10 cellular contexts compared by ENCODE assay signal in the genomic region with DNA sequence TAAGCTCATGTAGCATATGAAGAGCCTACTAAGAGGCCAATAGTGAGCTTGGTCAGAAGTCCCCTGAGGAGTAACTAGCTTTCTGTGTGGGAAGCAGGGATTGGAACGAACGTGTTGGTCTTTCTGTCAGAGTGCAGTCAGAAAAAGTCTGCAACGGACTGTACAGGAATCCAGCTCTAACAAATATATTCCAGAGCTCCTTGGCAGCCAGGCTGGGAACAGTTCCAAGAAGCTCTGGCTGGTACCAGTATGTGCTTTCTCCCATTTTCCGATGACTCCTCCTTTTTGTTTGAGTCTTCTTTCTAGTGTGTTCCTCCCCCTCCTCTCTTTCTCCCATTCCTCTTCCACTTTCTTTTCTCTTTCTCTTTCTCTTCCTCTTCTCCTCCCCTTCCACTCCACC. TPM values are rescaled to one million over a fixed set of nuclear protein-coding genes. Genes with fewer than 3 reads are reported as not detected.
DNase-seq lines count a peak whose midpoint lies in the region; ATAC-seq, FAIRE-seq and TF ChIP-seq lines count a peak whose summit lies in the region.
"Had no signal": no experiment of that assay in that cellular context is flagged by ENCODE, and none has a peak within 500 bp of the region (broad histone marks: within the 10 kb centered on the region; RNA-seq: fewer than 3 reads in every experiment).

No MANE protein-coding gene starts in this region.

- peak; percentile 9 for DNase-seq in MV-4-11 (lab: John Stamatoyannopoulos, UW)
- DNase-seq in endothelial cell of umbilical vein (ENCODE audit: low read depth, low spot score), result peak; percentile 59
- DNase-seq in medulla oblongata (ENCODE audit: extremely low spot score), result peak; percentile 94
- no peak for DNase-seq in DMS153 (lab: John Stamatoyannopoulos, UW)
- no peak for DNase-seq in GF-D8 (lab: John Stamatoyannopoulos, UW)
- no peak for DNase-seq in stimulated activated effector memory CD8-positive, alpha-beta T cell treated with anti-CD3 and anti-CD28 coated beads, Interleukin-12 subunit alpha, Interleukin-12 subunit beta, amount 100 ng/mL, for 72 hours (ENCODE audit: low spot score in 2 of 2)
- DNase-seq: activated CD4-positive, CD25-positive, alpha-beta regulatory T cell; stimulated activated CD4-positive, alpha-beta T cell treated with anti-CD3 and anti-CD28 coated beads, Interleukin-2, amount 100 ng/mL, for 24 hours had no signal

- TF ChIP-seq POLR2A in endothelial cell of umbilical vein (IDR thresholded peaks at IDR 0.05; ENCODE audit: low read depth, low read length), result no peak

- H3K4me3 ChIP-seq in endothelial cell of umbilical vein (replicated peaks in 1 of 3; ENCODE audit: insufficient read depth in 1 of 3, low read depth in 1 of 3, low read length in 3 of 3) (no peak overlapping the region), stomach smooth muscle (ENCODE audit: low read length in 2 of 2) (peak overlapping the region; percentile 38 to 59)

- peaks cover 9 to 20% of the 10 kb centered on the region in 2 experiments for H3K36me3 ChIP-seq in endothelial cell of umbilical vein (ENCODE audit: control insufficient read depth in 2 of 2, extremely low read depth in 1 of 2, insufficient read depth in 2 of 2, low read length in 2 of 2)
- no peaks in the 10 kb centered on the region for H3K36me3 ChIP-seq in stomach smooth muscle (ENCODE audit: control insufficient read depth in 2 of 2, insufficient read depth in 2 of 2, low read length in 2 of 2)

- H3K27ac ChIP-seq in endothelial cell of umbilical vein (ENCODE audit: insufficient read depth, low read depth, low read length) (no peak overlapping the region), stomach smooth muscle (ENCODE audit: low read length) (peak overlapping the region; percentile 88)

- ATAC-seq in stimulated activated effector memory CD8-positive, alpha-beta T cell treated with anti-CD3 and anti-CD28 coated beads, Interleukin-12 subunit alpha, Interleukin-12 subunit beta, amount 100 ng/mL, for 72 hours, result no peak
- no peak for ATAC-seq in GM18870 (IDR thresholded peaks at IDR 0.05; ENCODE audit: unreplicated experiment)

- H3K36me3 Mint-ChIP-seq in stimulated activated effector memory CD8-positive, alpha-beta T cell treated with anti-CD3 and anti-CD28 coated beads, Interleukin-12 subunit alpha, Interleukin-12 subunit beta, amount 100 ng/mL, for 72 hours, result peaks cover 35% of the 10 kb centered on the region

- H3K79me2 ChIP-seq in endothelial cell of umbilical vein (ENCODE audit: control insufficient read depth, insufficient read depth, low read length), result no peaks in the 10 kb centered on the region

- no peak overlapping the region for H3K4me2 ChIP-seq in endothelial cell of umbilical vein (ENCODE audit: insufficient read depth, low read length)

- POLR2A ChIA-PET in endothelial cell of umbilical vein (lab: Charles Lee), result no interaction called here

- dilution Hi-C loops in endothelial cell of umbilical vein (cut with MboI; ENCODE audit: extremely low pct_ligation_motif_present, low sequenced_read_pairs), result loop anchor here (25.0 kb wide), 1 partner anchor 266 kb away; the partner anchor contains the start of genes IFT43 and TGFB3

- CTCF ChIA-PET in endothelial cell of umbilical vein (lab: Charles Lee), result interaction anchor here (0.7 to 2.3 kb wide), 4 partner anchors 9 to 261 kb away, joined by 3 to 31 read pairs (median 8); partner anchors contain the start of gene TGFB3

- no peaks in the 10 kb centered on the region for H4K20me1 ChIP-seq in endothelial cell of umbilical vein (replicated peaks; ENCODE audit: control insufficient read depth, extremely low read depth, insufficient read depth, low read length)

- TF ChIP-seq CTCF in endothelial cell of umbilical vein (IDR thresholded peaks at IDR 0.05; ENCODE audit: extremely low read depth in 1 of 2, insufficient read depth in 1 of 2, low read depth in 1 of 2, low read length in 2 of 2), result no peak

- H2AFZ ChIP-seq in endothelial cell of umbilical vein (ENCODE audit: low read depth, low read length), result no peak overlapping the region

- no peaks in the 10 kb centered on the region for H3K4me1 Mint-ChIP-seq in stimulated activated effector memory CD8-positive, alpha-beta T cell treated with anti-CD3 and anti-CD28 coated beads, Interleukin-12 subunit alpha, Interleukin-12 subunit beta, amount 100 ng/mL, for 72 hours

- no TSS peak for BruUV-seq in endothelial cell of umbilical vein (replicated peaks; lab: Mats Ljungman, UMichigan)

- H3K9me1 ChIP-seq in endothelial cell of umbilical vein (replicated peaks; ENCODE audit: control insufficient read depth, extremely low read depth, insufficient read depth, low read length), result no peaks in the 10 kb centered on the region

- no peaks in the 10 kb centered on the region for H3K4me1 ChIP-seq in endothelial cell of umbilical vein (ENCODE audit: control insufficient read depth, extremely low read depth, insufficient read depth, low read length)
- peaks cover 30% of the 10 kb centered on the region for H3K4me1 ChIP-seq in stomach smooth muscle (ENCODE audit: control insufficient read depth, insufficient read depth, low read length)

- H3K27me3 ChIP-seq in endothelial cell of umbilical vein (ENCODE audit: control insufficient read depth in 2 of 2, insufficient read depth in 2 of 2, low read length in 2 of 2), result no peaks in the 10 kb centered on the region
- no peaks in the 10 kb centered on the region for H3K27me3 ChIP-seq in stomach smooth muscle (ENCODE audit: control insufficient read depth in 1 of 2, insufficient read depth in 2 of 2, low read length in 2 of 2)

- H3K9me3 ChIP-seq in endothelial cell of umbilical vein (replicated peaks; ENCODE audit: control insufficient read depth, insufficient read depth, low read length) (no peaks in the 10 kb centered on the region), stomach smooth muscle (ENCODE audit: control insufficient read depth in 2 of 2, low read length in 2 of 2) (no peaks in the 10 kb centered on the region)

- H3K9ac ChIP-seq in endothelial cell of umbilical vein (replicated peaks; ENCODE audit: extremely low read depth, insufficient read depth, low read length) (no peak overlapping the region), stomach smooth muscle (ENCODE audit: low read length in 2 of 2) (peak overlapping the region; percentile 38 to 62)

- H3K4me3 Mint-ChIP-seq in stimulated activated effector memory CD8-positive, alpha-beta T cell treated with anti-CD3 and anti-CD28 coated beads, Interleukin-12 subunit alpha, Interleukin-12 subunit beta, amount 100 ng/mL, for 72 hours, result no peak overlapping the region

- H3K27ac Mint-ChIP-seq in stimulated activated effector memory CD8-positive, alpha-beta T cell treated with anti-CD3 and anti-CD28 coated beads, Interleukin-12 subunit alpha, Interleukin-12 subunit beta, amount 100 ng/mL, for 72 hours, result no peak overlapping the region

- intact Hi-C loops in endothelial cell of umbilical vein (cut with micrococcal nuclease), result no loop called here

- H3K9me3 Mint-ChIP-seq in stimulated activated effector memory CD8-positive, alpha-beta T cell treated with anti-CD3 and anti-CD28 coated beads, Interleukin-12 subunit alpha, Interleukin-12 subunit beta, amount 100 ng/mL, for 72 hours, result no peaks in the 10 kb centered on the region

- no peak for FAIRE-seq in endothelial cell of umbilical vein (lab: Jason Lieb, UNC)

TF ChIP-seq in endothelial cell of umbilical vein, 7 proteins besides CTCF, POLR2A, EP300 and RAD21:
- TF ChIP-seq JUN (IDR thresholded peaks at IDR 0.05; ENCODE audit: borderline replicate concordance, insufficient read depth, insufficient read length, low read depth), result no peak
- TF ChIP-seq POLR2AphosphoS5 (IDR thresholded peaks at IDR 0.05; ENCODE audit: insufficient read depth, low read depth, low read length), result no peak
- no peak for TF ChIP-seq FOS (IDR thresholded peaks at IDR 0.05; ENCODE audit: borderline replicate concordance, insufficient read depth, low read length)
- no peak for TF ChIP-seq GATA2 (IDR thresholded peaks at IDR 0.05; ENCODE audit: insufficient read depth, insufficient read length, low read depth, low read length)
- TF ChIP-seq MYC (IDR thresholded peaks at IDR 0.05; ENCODE audit: low read depth, low read length), result no peak
- TF ChIP-seq, protein P1, sequence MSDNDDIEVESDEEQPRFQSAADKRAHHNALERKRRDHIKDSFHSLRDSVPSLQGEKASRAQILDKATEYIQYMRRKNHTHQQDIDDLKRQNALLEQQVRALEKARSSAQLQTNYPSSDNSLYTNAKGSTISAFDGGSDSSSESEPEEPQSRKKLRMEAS (IDR thresholded peaks at IDR 0.05; ENCODE audit: insufficient read depth, insufficient read length), result no peak

RNA-seq across cellular contexts. Expression of gene TTLL5, which starts 59.8 kb away (rescaled TPM):
- total RNA-seq in endothelial cell of umbilical vein, result 70.0 and 93.6 TPM in 2 replicates
- polyA plus RNA-seq in endothelial cell of umbilical vein, result 29.3 and 33.2 TPM in 2 replicates
- 32.4 and 35.9 TPM in 2 replicates for polyA plus RNA-seq in endothelial cell of umbilical vein (2011; cell fraction: cytosol; rRNA removed)
- polyA plus RNA-seq in endothelial cell of umbilical vein (2011; cell fraction: nucleus; rRNA removed), result 60.3 and 67.3 TPM in 2 replicates
- polyA plus RNA-seq in endothelial cell of umbilical vein (2012), result 35.4 and 50.2 TPM in 2 replicates
- polyA minus RNA-seq in endothelial cell of umbilical vein, result 114 TPM in 2 replicates
- 31.9 TPM for polyA minus RNA-seq in endothelial cell of umbilical vein (2011; cell fraction: cytosol; rRNA and poly(A)+ RNA removed)
- 152 and 270 TPM in 2 replicates for polyA minus RNA-seq in endothelial cell of umbilical vein (2011; cell fraction: nucleus; rRNA and poly(A)+ RNA removed)

Comparison
In these comparisons a context has a peak if more than half of its experiments do, and no peak if none do; other contexts are left out.
1. DNase-seq: peak in MV-4-11 (single experiment), endothelial cell of umbilical vein (single experiment) and medulla oblongata (single experiment); none in DMS153 (single experiment), GF-D8 (single experiment) and stimulated activated effector memory CD8-positive, alpha-beta T cell treated with anti-CD3 and anti-CD28 coated beads, Interleukin-12 subunit alpha, Interleukin-12 subunit beta, amount 100 ng/mL, for 72 hours (0 of 2).
2. H3K4me3 ChIP-seq: peak in stomach smooth muscle (2 of 2); none in endothelial cell of umbilical vein (0 of 3).